In genomic region chr4:16573744-16574143, GRCh38 we compare ENCODE assay signal across 20 cellular contexts.
A peak's percentile ranks its signal among the peaks of the same experiment; 100 is the strongest.
DNase-seq lines count a peak whose midpoint lies in the region; ATAC-seq, FAIRE-seq and TF ChIP-seq lines count a peak whose summit lies in the region.
"Had no signal": no experiment of that assay in that cellular context is flagged by ENCODE, and none has a peak within 500 bp of the region (broad histone marks: within the 10 kb centered on the region; RNA-seq: fewer than 3 reads in every experiment).

No MANE protein-coding gene starts in this region.

- H3K27me3 ChIP-seq in AG04450 (ENCODE audit: control insufficient read depth, insufficient read depth, low read length) (no peaks in the 10 kb centered on the region), small intestine (ENCODE audit: control insufficient read depth in 2 of 2, insufficient read depth in 2 of 2, low read length in 2 of 2) (no peaks in the 10 kb centered on the region)
- H3K27me3 ChIP-seq: esophagus muscularis mucosa, pancreas had no signal

- no peaks in the 10 kb centered on the region for H3K9me3 ChIP-seq in AG04450 (ENCODE audit: control insufficient read depth, insufficient read depth, low read length)
- no peaks in the 10 kb centered on the region for H3K9me3 ChIP-seq in kidney (ENCODE audit: control insufficient read depth in 1 of 2, low read length in 2 of 2)
- no peaks in the 10 kb centered on the region for H3K9me3 ChIP-seq in small intestine (ENCODE audit: control insufficient read depth, low read depth)
- H3K9me3 ChIP-seq: esophagus muscularis mucosa, pancreas had no signal

- no peak overlapping the region for H3K27ac ChIP-seq in AG04450 (ENCODE audit: low read depth, low read length)
- no peak overlapping the region for H3K27ac ChIP-seq in kidney (ENCODE audit: low read depth in 2 of 2, low read length in 2 of 2)
- H3K27ac ChIP-seq in small intestine (ENCODE audit: low read depth in 1 of 2, low read length in 1 of 2) = no peak overlapping the region
- H3K27ac ChIP-seq: esophagus muscularis mucosa, KMS-11, pancreas had no signal

- POLR2A ChIA-PET in AG04450 (lab: Yijun Ruan, JAX) = no interaction called here

- intact Hi-C loops in kidney (cut with DNase I) = no loop called here

- peak; percentile 32 for DNase-seq in AG04450 (ENCODE audit: low read depth, low spot score)
- peak; percentile 29 for DNase-seq in HT1080 (ENCODE audit: low read depth)
- DNase-seq in dermis blood vessel endothelial cell = peak; percentile 22
- no peak for DNase-seq in kidney
- DNase-seq in NK-92 treated with Interleukin-12 subunit alpha and Interleukin-12 subunit beta, amount 100 ng/mL, for 24 hours (lab: John Stamatoyannopoulos, UW) = no peak
- no peak for DNase-seq in small intestine
- no peak for DNase-seq in effector CD4-positive, alpha-beta T cell
- DNase-seq: ACHN; activated CD8-positive, alpha-beta T cell treated with anti-CD3 and anti-CD28 coated beads, Interleukin-2, amount 10 ng/mL, durations not matched to agents 7 days and 5 days; NCI-H1930; NCI-H774; pancreas; SIG-M5; stimulated activated CD4-positive, alpha-beta T cell treated with anti-CD3 and anti-CD28 coated beads, Interleukin-15, amount 100 ng/mL, for 24 hours; trophoblast cell had no signal

- H3K36me3 ChIP-seq in kidney (ENCODE audit: control insufficient read depth in 1 of 2, insufficient read depth in 2 of 2, low read length in 2 of 2) (no peaks in the 10 kb centered on the region), small intestine (ENCODE audit: control insufficient read depth in 2 of 2, insufficient read depth in 2 of 2, low read length in 2 of 2) (no peaks in the 10 kb centered on the region)
- H3K36me3 ChIP-seq: esophagus muscularis mucosa, pancreas had no signal

- H3K4me1 ChIP-seq in kidney (ENCODE audit: control insufficient read depth in 1 of 2, insufficient read depth in 1 of 2, low read depth in 1 of 2, low read length in 2 of 2) = no peaks in the 10 kb centered on the region
- no peaks in the 10 kb centered on the region for H3K4me1 ChIP-seq in small intestine (ENCODE audit: control insufficient read depth in 2 of 2, insufficient read depth in 1 of 2, low read depth in 1 of 2, low read length in 1 of 2)
- H3K4me1 ChIP-seq: pancreas had no signal

- H3K4me3 ChIP-seq in AG04450 (ENCODE audit: low read depth, low read length) (no peak overlapping the region), kidney (ENCODE audit: low read length in 2 of 2) (no peak overlapping the region), small intestine (ENCODE audit: low read depth in 1 of 2, low read length in 2 of 2) (no peak overlapping the region)
- H3K4me3 ChIP-seq: esophagus muscularis mucosa, GM12878, pancreas had no signal

- WGBS in small intestine, 3 donors = 58 to 81% (median 79%) methylated on average over 5 of the region's 5 CpGs

- H3K9ac ChIP-seq in kidney (ENCODE audit: low read length in 2 of 2) = no peak overlapping the region
- H3K9ac ChIP-seq: KMS-11 had no signal

- peak; percentile 45 for FAIRE-seq in kidney (lab: Jason Lieb, UNC)
- no peak for FAIRE-seq in small intestine (lab: Jason Lieb, UNC)
- FAIRE-seq: GM12878, pancreas, TTC549 had no signal

- CTCF ChIA-PET in AG04450 (lab: Charles Lee) = no interaction called here

- no peak for TF ChIP-seq CTCF in AG04450 (IDR thresholded peaks at IDR 0.05; ENCODE audit: low read depth, low read length)
- no peak for TF ChIP-seq CTCF in kidney (IDR thresholded peaks at IDR 0.05; ENCODE audit: borderline replicate concordance, extremely low read depth, insufficient read depth)

- ATAC-seq in GM18520 (IDR thresholded peaks at IDR 0.05; ENCODE audit: unreplicated experiment) = no peak
- ATAC-seq: activated CD8-positive, alpha-beta T cell treated with anti-CD3 and anti-CD28 coated beads, Interleukin-2, amount 10 ng/mL, durations not matched to agents 7 days and 5 days; GM12878 had no signal

Comparison
In these comparisons a context has a peak if more than half of its experiments do, and no peak if none do; other contexts are left out.
1. DNase-seq: peak in AG04450 (single experiment), HT1080 (single experiment) and dermis blood vessel endothelial cell (single experiment); none in kidney (single experiment), NK-92 treated with Interleukin-12 subunit alpha and Interleukin-12 subunit beta, amount 100 ng/mL, for 24 hours (single experiment), small intestine (single experiment) and effector CD4-positive, alpha-beta T cell (single experiment).